Comparison of ENCODE assay signal across 30 cellular contexts in the genomic region with DNA sequence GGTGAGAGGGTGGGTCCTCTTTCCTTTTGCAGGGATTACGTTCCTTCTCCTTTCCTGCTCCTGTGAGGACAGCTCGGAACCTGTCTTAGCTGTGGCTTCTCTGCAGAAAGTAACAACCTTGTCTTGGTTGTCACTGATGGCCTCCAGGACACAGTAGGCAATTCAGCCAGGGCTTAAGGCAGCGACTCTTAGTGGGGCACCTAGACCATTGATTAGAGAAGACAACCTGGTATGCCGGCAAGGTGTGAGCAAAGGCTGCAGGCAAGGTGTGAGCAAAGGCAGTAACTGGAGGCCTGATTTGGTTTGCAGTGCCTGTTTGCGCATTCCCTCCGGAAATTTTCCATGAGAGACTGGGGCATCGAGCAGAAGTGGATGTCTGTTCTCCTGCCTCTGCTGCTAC.
"Had no signal": no experiment of that assay in that cellular context is flagged by ENCODE, and none has a peak within 500 bp of the region (broad histone marks: within the 10 kb centered on the region; RNA-seq: fewer than 3 reads in every experiment).

No MANE protein-coding gene starts in this region.

- H3K4me2 ChIP-seq: KMS-11 had no signal

- H3K9me3 ChIP-seq: Peyer's patch had no signal

- H3K27ac ChIP-seq: KMS-11, Peyer's patch, WERI-Rb-1 had no signal

- H3K9ac ChIP-seq: KMS-11 had no signal

- H3K27ac Mint-ChIP-seq: activated CD4-positive, alpha-beta T cell treated with anti-CD3 and anti-CD28 coated beads, Interleukin-2, amount 10 ng/mL, durations not matched to agents 24 days and 14 days; activated CD8-positive, alpha-beta T cell treated with anti-CD3 and anti-CD28 coated beads for 36 hours; activated naive CD4-positive, alpha-beta T cell treated with anti-CD3 and anti-CD28 coated beads, Interleukin-2, amount 10 ng/mL, durations not matched to agents 7 days and 5 days; activated naive CD8-positive, alpha-beta T cell; activated naive CD8-positive, alpha-beta T cell treated with anti-CD3 and anti-CD28 coated beads, Interleukin-2, amount 50 U/mL, for 24 hours; activated T-helper 1 cell treated with anti-CD3 and anti-CD28 coated beads, Interleukin-12 subunit alpha, Interleukin-12 subunit beta, Interleukin-2, Interleukin-4 antibody, amounts not matched to agents 30 ng/mL and 10 ng/mL and 1 ng/mL, durations not matched to agents 14 hours and 24 hours and 36 hours; brain had no signal

- H3K9me3 Mint-ChIP-seq: activated CD4-positive, alpha-beta T cell treated with anti-CD3 and anti-CD28 coated beads, Interleukin-2, amount 10 ng/mL, durations not matched to agents 24 days and 14 days; activated CD8-positive, alpha-beta T cell treated with anti-CD3 and anti-CD28 coated beads for 36 hours; activated naive CD8-positive, alpha-beta T cell treated with anti-CD3 and anti-CD28 coated beads, Interleukin-2, amount 50 U/mL, for 24 hours; activated T-cell treated with anti-CD3 and anti-CD28 coated beads, Interleukin-2, amount 50 U/mL, for 4 hours; activated T-helper 1 cell treated with anti-CD3 and anti-CD28 coated beads, Interleukin-12 subunit alpha, Interleukin-12 subunit beta, Interleukin-2, Interleukin-4 antibody, amounts not matched to agents 30 ng/mL and 10 ng/mL and 1 ng/mL, durations not matched to agents 14 hours and 24 hours and 36 hours; brain; central memory CD8-positive, alpha-beta T cell had no signal

- H3K4me1 ChIP-seq: Peyer's patch had no signal

- H3K27me3 ChIP-seq: Peyer's patch had no signal

- H3K4me1 Mint-ChIP-seq: activated naive CD8-positive, alpha-beta T cell treated with anti-CD3 and anti-CD28 coated beads, Interleukin-2, amount 50 U/mL, for 24 hours had no signal

- H3K4me3 Mint-ChIP-seq: activated CD4-positive, alpha-beta T cell treated with anti-CD3 and anti-CD28 coated beads, Interleukin-2, amount 10 ng/mL, durations not matched to agents 24 days and 14 days; activated CD8-positive, alpha-beta T cell treated with anti-CD3 and anti-CD28 coated beads for 36 hours; activated naive CD4-positive, alpha-beta T cell treated with anti-CD3 and anti-CD28 coated beads, Interleukin-2, amount 10 ng/mL, durations not matched to agents 7 days and 5 days; activated naive CD8-positive, alpha-beta T cell; activated naive CD8-positive, alpha-beta T cell treated with anti-CD3 and anti-CD28 coated beads, Interleukin-2, amount 50 U/mL, for 24 hours; activated T-cell treated with anti-CD3 and anti-CD28 coated beads, Interleukin-2, amount 50 U/mL, for 4 hours; activated T-helper 1 cell treated with anti-CD3 and anti-CD28 coated beads, Interleukin-12 subunit alpha, Interleukin-12 subunit beta, Interleukin-2, Interleukin-4 antibody, amounts not matched to agents 30 ng/mL and 10 ng/mL and 1 ng/mL, durations not matched to agents 14 hours and 24 hours and 36 hours; brain; central memory CD8-positive, alpha-beta T cell had no signal

- H3K27me3 Mint-ChIP-seq: activated CD4-positive, alpha-beta T cell treated with anti-CD3 and anti-CD28 coated beads, Interleukin-2, amount 10 ng/mL, durations not matched to agents 24 days and 14 days; activated CD8-positive, alpha-beta T cell treated with anti-CD3 and anti-CD28 coated beads for 36 hours; activated naive CD4-positive, alpha-beta T cell treated with anti-CD3 and anti-CD28 coated beads, Interleukin-2, amount 10 ng/mL, durations not matched to agents 7 days and 5 days; activated naive CD8-positive, alpha-beta T cell; activated naive CD8-positive, alpha-beta T cell treated with anti-CD3 and anti-CD28 coated beads, Interleukin-2, amount 50 U/mL, for 24 hours; brain; central memory CD8-positive, alpha-beta T cell had no signal

- H3K4me3 ChIP-seq: Peyer's patch had no signal

- ATAC-seq: activated CD8-positive, alpha-beta T cell treated with anti-CD3 and anti-CD28 coated beads for 36 hours; activated naive CD8-positive, alpha-beta T cell treated with anti-CD3 and anti-CD28 coated beads, Interleukin-2, amount 50 U/mL, for 24 hours; activated T-cell treated with anti-CD3 and anti-CD28 coated beads, Interleukin-2, amount 50 U/mL, for 4 hours; PC-3; Right ventricle myocardium inferior had no signal

- DNase-seq: activated CD4-positive, alpha-beta T cell treated with anti-CD3 and anti-CD28 coated beads, Interleukin-2, amount 10 ng/mL, durations not matched to agents 24 days and 14 days; activated CD4-positive, alpha-beta T cell treated with anti-CD3 and anti-CD28 coated beads, Interleukin-2, amount 50 U/mL, for 4 hours; activated CD8-positive, alpha-beta T cell treated with anti-CD3 and anti-CD28 coated beads for 36 hours; activated effector memory CD4-positive, alpha-beta T cell treated with Interleukin-2 at 50 U/mL for 16 hours; activated naive CD4-positive, alpha-beta T cell treated with anti-CD3 and anti-CD28 coated beads, Interleukin-2, amount 10 ng/mL, durations not matched to agents 7 days and 5 days; activated naive CD8-positive, alpha-beta T cell treated with anti-CD3 and anti-CD28 coated beads, Interleukin-2, amount 50 U/mL, for 24 hours; activated T-cell treated with anti-CD3 and anti-CD28 coated beads for 4 hours; activated T-cell treated with anti-CD3 and anti-CD28 coated beads, Interleukin-2, amount 50 U/mL, for 4 hours; NCI-H1092 treated with DMSO at 0.1 percent for 48 hours; NCI-H1417; NCI-H146; NCI-H187; NCI-H2029 treated with DMSO at 0.1 percent for 48 hours; NCI-H2107; NCI-H2171; NCI-H510A; NCI-H526; NCI-H748 treated with DMSO at 0.1 percent for 48 hours; NK-92 treated with Interleukin-12 subunit alpha and Interleukin-12 subunit beta, amount 100 ng/mL, for 24 hours; PC-3; Peyer's patch; RPMI8226; T1000; WERI-Rb-1 had no signal
